In genomic region chr1:26169669-26170471, GRCh38 we compare ENCODE assay signal across 1 cellular context.
TF ChIP-seq lines count a peak whose summit lies in the region.

Gene ZNF593 (plus strand): TSS chr1:26169908. CDS start chr1:26169984, 76 bp downstream.

TF ChIP-seq in HepG2, 621 proteins besides CTCF, POLR2A, EP300 and RAD21 (continued from another document and continues in another):
- peak; percentile 71 for TF ChIP-seq PAXIP1 (CRISPR knock-in tag; conservative IDR thresholded peaks at IDR 0.05)
- 0 out of 2 replicates have a peak, but pooled peaks have one; percentile 21 for TF ChIP-seq GMEB2 (CRISPR knock-in tag; IDR thresholded peaks at IDR 0.05; ENCODE audit: low read depth)
- peak; percentile 99 for TF ChIP-seq ZNF263 (CRISPR knock-in tag; IDR thresholded peaks at IDR 0.05)
- TF ChIP-seq TEF (CRISPR knock-in tag; IDR thresholded peaks at IDR 0.05): peak; percentile 52; the same call in 1 of the 2 replicates
- peak; percentile 29; the same call in 1 of the 2 replicates for TF ChIP-seq MIXL1 (CRISPR knock-in tag; IDR thresholded peaks at IDR 0.05)
- TF ChIP-seq, protein P1, sequence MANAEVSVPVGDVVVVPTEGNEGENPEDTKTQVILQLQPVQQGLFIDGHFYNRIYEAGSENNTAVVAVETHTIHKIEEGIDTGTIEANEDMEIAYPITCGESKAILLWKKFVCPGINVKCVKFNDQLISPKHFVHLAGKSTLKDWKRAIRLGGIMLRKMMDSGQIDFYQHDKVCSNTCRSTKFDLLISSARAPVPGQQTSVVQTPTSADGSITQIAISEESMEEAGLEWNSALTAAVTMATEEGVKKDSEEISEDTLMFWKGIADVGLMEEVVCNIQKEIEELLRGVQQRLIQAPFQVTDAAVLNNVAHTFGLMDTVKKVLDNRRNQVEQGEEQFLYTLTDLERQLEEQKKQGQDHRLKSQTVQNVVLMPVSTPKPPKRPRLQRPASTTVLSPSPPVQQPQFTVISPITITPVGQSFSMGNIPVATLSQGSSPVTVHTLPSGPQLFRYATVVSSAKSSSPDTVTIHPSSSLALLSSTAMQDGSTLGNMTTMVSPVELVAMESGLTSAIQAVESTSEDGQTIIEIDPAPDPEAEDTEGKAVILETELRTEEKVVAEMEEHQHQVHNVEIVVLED (CRISPR knock-in tag; IDR thresholded peaks at IDR 0.05; ENCODE audit: borderline replicate concordance): peak; percentile 90
- peak; percentile 78 for TF ChIP-seq TBX2 (CRISPR knock-in tag; IDR thresholded peaks at IDR 0.05; ENCODE audit: borderline replicate concordance)
- peak; percentile 98 for TF ChIP-seq ZHX1 (CRISPR knock-in tag; IDR thresholded peaks at IDR 0.05; ENCODE audit: low read depth)
- no peak for TF ChIP-seq GABPA (IDR thresholded peaks at IDR 0.05; ENCODE audit: low read depth, low read length)
- peak; percentile 86 for TF ChIP-seq GABPA (CRISPR knock-in tag; IDR thresholded peaks at IDR 0.05; ENCODE audit: low read depth)
- TF ChIP-seq, protein P2, sequence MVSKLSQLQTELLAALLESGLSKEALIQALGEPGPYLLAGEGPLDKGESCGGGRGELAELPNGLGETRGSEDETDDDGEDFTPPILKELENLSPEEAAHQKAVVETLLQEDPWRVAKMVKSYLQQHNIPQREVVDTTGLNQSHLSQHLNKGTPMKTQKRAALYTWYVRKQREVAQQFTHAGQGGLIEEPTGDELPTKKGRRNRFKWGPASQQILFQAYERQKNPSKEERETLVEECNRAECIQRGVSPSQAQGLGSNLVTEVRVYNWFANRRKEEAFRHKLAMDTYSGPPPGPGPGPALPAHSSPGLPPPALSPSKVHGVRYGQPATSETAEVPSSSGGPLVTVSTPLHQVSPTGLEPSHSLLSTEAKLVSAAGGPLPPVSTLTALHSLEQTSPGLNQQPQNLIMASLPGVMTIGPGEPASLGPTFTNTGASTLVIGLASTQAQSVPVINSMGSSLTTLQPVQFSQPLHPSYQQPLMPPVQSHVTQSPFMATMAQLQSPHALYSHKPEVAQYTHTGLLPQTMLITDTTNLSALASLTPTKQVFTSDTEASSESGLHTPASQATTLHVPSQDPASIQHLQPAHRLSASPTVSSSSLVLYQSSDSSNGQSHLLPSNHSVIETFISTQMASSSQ (IDR thresholded peaks at IDR 0.05; ENCODE audit: low read depth): no peak
- TF ChIP-seq, protein P2 (CRISPR knock-in tag; IDR thresholded peaks at IDR 0.05; ENCODE audit: borderline replicate concordance): peak; percentile 78; the same call in 1 of the 2 replicates
- TF ChIP-seq FOXA3 (CRISPR knock-in tag; IDR thresholded peaks at IDR 0.05): peak; percentile 59
- TF ChIP-seq ZNF574 (CRISPR knock-in tag; IDR thresholded peaks at IDR 0.05): peak; percentile 90
- TF ChIP-seq ARHGAP35 (CRISPR knock-in tag; IDR thresholded peaks at IDR 0.05; ENCODE audit: borderline replicate concordance): peak; percentile 83; the same call in 1 of the 2 replicates
- TF ChIP-seq LRRFIP1 (CRISPR knock-in tag; conservative IDR thresholded peaks at IDR 0.05): no peak
- peak; percentile 69; the same call in 1 of the 2 replicates for TF ChIP-seq E2F1 (CRISPR knock-in tag; IDR thresholded peaks at IDR 0.05)
- TF ChIP-seq KLF11 (CRISPR knock-in tag; IDR thresholded peaks at IDR 0.05): peak; percentile 72; the same call in 1 of the 2 replicates
